ENCODE assay signal across 9 cellular contexts in the genomic region with DNA sequence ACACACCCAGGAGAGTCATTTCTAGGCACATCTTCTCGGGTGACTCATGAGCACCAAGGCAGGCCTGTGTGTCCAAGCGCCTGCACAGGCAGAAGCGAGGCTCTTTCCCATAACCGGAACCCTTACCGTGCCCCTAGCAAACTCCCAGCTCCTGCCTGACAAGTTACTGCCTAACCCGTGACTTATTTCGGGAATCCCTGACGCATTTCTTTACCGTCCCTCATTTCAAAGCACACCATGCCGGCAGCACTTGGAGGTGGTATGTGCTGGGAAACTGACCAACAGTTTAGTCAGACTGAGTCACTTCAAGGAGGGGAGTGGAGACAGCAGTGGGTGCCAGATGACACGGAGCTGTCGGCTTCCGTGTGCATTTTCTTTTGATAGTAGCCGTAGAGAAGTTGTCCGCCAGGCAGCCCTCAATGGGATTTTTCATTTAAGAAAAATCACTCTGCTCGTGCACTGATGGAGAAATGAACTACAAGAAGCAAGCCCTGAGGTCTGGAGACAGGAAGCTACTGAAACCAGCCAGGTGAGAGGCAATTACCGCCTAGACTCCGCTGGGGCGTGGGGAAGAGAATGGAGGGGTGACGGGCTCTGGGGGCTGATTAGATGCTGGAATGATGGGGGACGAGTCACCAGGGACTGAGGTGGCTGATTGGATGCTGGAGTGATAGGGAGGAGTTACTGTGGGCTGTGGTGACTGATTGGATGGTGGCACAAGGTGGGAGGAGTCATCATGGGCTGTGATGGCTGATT. TPM values are rescaled to one million over a fixed set of nuclear protein-coding genes. Genes with fewer than 3 reads are reported as not detected.
A peak's percentile ranks its signal among the peaks of the same experiment; 100 is the strongest.
DNase-seq lines count a peak whose midpoint lies in the region; TF ChIP-seq lines count a peak whose summit lies in the region.
"Had no signal": no experiment of that assay in that cellular context is flagged by ENCODE, and none has a peak within 500 bp of the region (broad histone marks: within the 10 kb centered on the region; RNA-seq: fewer than 3 reads in every experiment).

No MANE protein-coding gene starts in this region.

- H2BK120ac ChIP-seq in mesendoderm (ENCODE audit: low read depth, low read length) = no peak overlapping the region

- no peak overlapping the region for H3K18ac ChIP-seq in mesendoderm (ENCODE audit: low read length)

- no peak overlapping the region for H2BK5ac ChIP-seq in mesendoderm (ENCODE audit: low read length)

- no peak overlapping the region for H3K4ac ChIP-seq in mesendoderm (ENCODE audit: low read depth, low read length)

- H3K27me3 ChIP-seq in AG04450 (ENCODE audit: control insufficient read depth, insufficient read depth, low read length) = no peaks in the 10 kb centered on the region
- H3K27me3 ChIP-seq in mesendoderm (ENCODE audit: insufficient read depth, low read length, poor library complexity) = no peaks in the 10 kb centered on the region

- no peaks in the 10 kb centered on the region for H3K9me3 Mint-ChIP-seq in dendritic cell treated with granulocyte-macrophage colony-stimulating factor and Interleukin-4, amounts not matched to agents 40 ng/mL and 50 ng/mL, for 4 days
- H3K9me3 Mint-ChIP-seq in progenitor cell of endocrine pancreas (ENCODE audit: low read depth) = peaks cover 6% of the 10 kb centered on the region
- H3K9me3 Mint-ChIP-seq: activated naive CD8-positive, alpha-beta T cell treated with anti-CD3 and anti-CD28 coated beads, Interleukin-2, amount 10 ng/mL, durations not matched to agents 7 days and 5 days had no signal

- H3K4me3 Mint-ChIP-seq in dendritic cell treated with granulocyte-macrophage colony-stimulating factor and Interleukin-4, amounts not matched to agents 40 ng/mL and 50 ng/mL, for 4 days = no peak overlapping the region
- H3K4me3 Mint-ChIP-seq in progenitor cell of endocrine pancreas (ENCODE audit: low read depth) = no peak overlapping the region
- H3K4me3 Mint-ChIP-seq: activated naive CD8-positive, alpha-beta T cell treated with anti-CD3 and anti-CD28 coated beads, Interleukin-2, amount 10 ng/mL, durations not matched to agents 7 days and 5 days had no signal

- H3K9me3 ChIP-seq in AG04450 (ENCODE audit: control insufficient read depth, insufficient read depth, low read length) = no peaks in the 10 kb centered on the region

- H3K36me3 ChIP-seq in mesendoderm (ENCODE audit: control insufficient read depth, insufficient read depth, low read length) = no peaks in the 10 kb centered on the region

- H3K4me3 ChIP-seq in AG04450 (ENCODE audit: low read depth, low read length) = peak overlapping the region; percentile 64
- H3K4me3 ChIP-seq in mesendoderm (ENCODE audit: low read length) = no peak overlapping the region

- no peaks in the 10 kb centered on the region for H3K79me1 ChIP-seq in mesendoderm (ENCODE audit: low read length)

- CTCF ChIA-PET in AG04450 (lab: Charles Lee) = interaction anchor here (0.6 to 1.5 kb wide), 2 partner anchors 77 to 290 kb away, joined by 3 to 8 read pairs; no protein-coding TSS in a partner anchor

- H3K27ac Mint-ChIP-seq in dendritic cell treated with granulocyte-macrophage colony-stimulating factor and Interleukin-4, amounts not matched to agents 40 ng/mL and 50 ng/mL, for 4 days = peak overlapping the region; percentile 45
- no peak overlapping the region for H3K27ac Mint-ChIP-seq in progenitor cell of endocrine pancreas
- H3K27ac Mint-ChIP-seq: activated naive CD8-positive, alpha-beta T cell treated with anti-CD3 and anti-CD28 coated beads, Interleukin-2, amount 10 ng/mL, durations not matched to agents 7 days and 5 days had no signal

- TF ChIP-seq CTCF in AG04450 (IDR thresholded peaks at IDR 0.05; ENCODE audit: low read depth, low read length) (peak; percentile 3; the same call in 1 of the 2 replicates), progenitor cell of endocrine pancreas (IDR thresholded peaks at IDR 0.05; ENCODE audit: unreplicated experiment) (no peak)

- no peak overlapping the region for H4K8ac ChIP-seq in mesendoderm (ENCODE audit: low read depth, low read length)

- no peak overlapping the region for H3K9ac ChIP-seq in mesendoderm (ENCODE audit: low read length)

- DNase-seq in AG04450 (ENCODE audit: low read depth, low spot score) (peak; percentile 100), M059J (ENCODE audit: low read depth) (peak; percentile 99), mesendoderm (peak; percentile 40), middle frontal gyrus (ENCODE audit: extremely low spot score, low spot score) (no peak), SHP77 (lab: John Stamatoyannopoulos, UW) (no peak), progenitor cell of endocrine pancreas (ENCODE audit: low spot score, unreplicated experiment) (no peak), NCI-H146 treated with DMSO at 0.1 percent for 48 hours (lab: John Stamatoyannopoulos, UW; ENCODE audit: unreplicated experiment) (no peak)
- DNase-seq: activated naive CD8-positive, alpha-beta T cell treated with anti-CD3 and anti-CD28 coated beads, Interleukin-2, amount 10 ng/mL, durations not matched to agents 7 days and 5 days had no signal

- no peak overlapping the region for H3K56ac ChIP-seq in mesendoderm (ENCODE audit: low read length)

- intact Hi-C loops in dendritic cell treated with granulocyte-macrophage colony-stimulating factor and Interleukin-4, amounts not matched to agents 40 ng/mL and 50 ng/mL, for 4 days (cut with micrococcal nuclease) = no loop called here

- no peak overlapping the region for H3K4me2 ChIP-seq in mesendoderm (ENCODE audit: low read length)

- no peaks in the 10 kb centered on the region for H3K4me1 ChIP-seq in mesendoderm (ENCODE audit: control insufficient read depth, low read depth, low read length)

- H3K27ac ChIP-seq in AG04450 (ENCODE audit: low read depth, low read length) = peak overlapping the region; percentile 100
- no peak overlapping the region for H3K27ac ChIP-seq in mesendoderm (ENCODE audit: low read depth, low read length)

- no peak overlapping the region for H4K5ac ChIP-seq in mesendoderm (ENCODE audit: low read length)

- WGBS in mesendoderm (ENCODE audit: extremely low coverage, insufficient coverage, low lambda C conversion rate) = no CpG with 5 or more reads among the region's 21 CpGs

- no peak overlapping the region for H2AK5ac ChIP-seq in mesendoderm (ENCODE audit: low read length)

- peaks cover 3% of the 10 kb centered on the region for H3K27me3 Mint-ChIP-seq in dendritic cell treated with granulocyte-macrophage colony-stimulating factor and Interleukin-4, amounts not matched to agents 40 ng/mL and 50 ng/mL, for 4 days
- peaks cover 14% of the 10 kb centered on the region for H3K27me3 Mint-ChIP-seq in progenitor cell of endocrine pancreas

- no peak overlapping the region for H3K23ac ChIP-seq in mesendoderm (ENCODE audit: low read length)

- peaks cover 43% of the 10 kb centered on the region for H3K4me1 Mint-ChIP-seq in dendritic cell treated with granulocyte-macrophage colony-stimulating factor and Interleukin-4, amounts not matched to agents 40 ng/mL and 50 ng/mL, for 4 days (ENCODE audit: low read depth)
- no peaks in the 10 kb centered on the region for H3K4me1 Mint-ChIP-seq in progenitor cell of endocrine pancreas (ENCODE audit: low read depth)

- H3K79me2 ChIP-seq in mesendoderm (ENCODE audit: control insufficient read depth, insufficient read depth, low read length) = no peaks in the 10 kb centered on the region

- POLR2A ChIA-PET in AG04450 (lab: Yijun Ruan, JAX) = interaction anchor here (0.6 to 1.5 kb wide), 9 partner anchors 10 to 135 kb away, joined by 3 to 9 read pairs (median 4); partner anchors contain the start of gene ATG7

- no peak overlapping the region for H2BK15ac ChIP-seq in mesendoderm (replicated peaks; ENCODE audit: low read depth)

- H3K36me3 Mint-ChIP-seq in dendritic cell treated with granulocyte-macrophage colony-stimulating factor and Interleukin-4, amounts not matched to agents 40 ng/mL and 50 ng/mL, for 4 days (ENCODE audit: low read depth) = no peaks in the 10 kb centered on the region
- no peaks in the 10 kb centered on the region for H3K36me3 Mint-ChIP-seq in progenitor cell of endocrine pancreas (ENCODE audit: insufficient read depth)
- H3K36me3 Mint-ChIP-seq: activated naive CD8-positive, alpha-beta T cell treated with anti-CD3 and anti-CD28 coated beads, Interleukin-2, amount 10 ng/mL, durations not matched to agents 7 days and 5 days had no signal

RNA-seq across cellular contexts. Expression of gene HRH1, which starts 17.2 kb away (rescaled TPM):
- polyA plus RNA-seq in AG04450 (2011; rRNA removed) = 24.6 and 25.4 TPM in 2 replicates
- 38.4 and 45.9 TPM in 2 replicates for polyA minus RNA-seq in AG04450 (2011; rRNA and poly(A)+ RNA removed)
- 13.9 and 21.8 TPM in 2 replicates for total RNA-seq in M059J (2014; rRNA removed; shearing (Covaris generic))
- polyA plus RNA-seq in mesendoderm (2013, experiment 1 of 2) = 0.03 TPM
- polyA plus RNA-seq in mesendoderm (2013, experiment 2 of 2) = 0.04 TPM
- total RNA-seq in progenitor cell of endocrine pancreas = 0.09 TPM in 1 of 2 replicates, not detected in the other

Comparison
In these comparisons a context has a peak if more than half of its experiments do, and no peak if none do; other contexts are left out.
1. DNase-seq: peak in AG04450 (single experiment), M059J (single experiment) and mesendoderm (single experiment); none in middle frontal gyrus (single experiment), SHP77 (0 of 2), progenitor cell of endocrine pancreas (single experiment) and NCI-H146 treated with DMSO at 0.1 percent for 48 hours (single experiment).
2. RNA of gene HRH1, which starts 17.2 kb away (total RNA-seq): 13.9 to 21.8 TPM in M059J; 0.09 TPM in progenitor cell of endocrine pancreas; every median in the first group is over 10 times any median in the second.